Comparison of ENCODE assay signal across 10 cellular contexts in genomic region chr6:96075826-96076225, GRCh38.
"Had no signal": no experiment of that assay in that cellular context is flagged by ENCODE, and none has a peak within 500 bp of the region (broad histone marks: within the 10 kb centered on the region; RNA-seq: fewer than 3 reads in every experiment).

No MANE protein-coding gene starts in this region.

- FAIRE-seq: TTC549 had no signal

- H3K9me3 ChIP-seq: breast epithelium, esophagus muscularis mucosa, ovary, tibial artery, vagina had no signal

- H3K4me1 ChIP-seq: breast epithelium, esophagus muscularis mucosa, tibial artery, vagina had no signal

- DNase-seq: mesenchymal stem cell, ovary, T-helper 17 cell, tibial artery had no signal

- H3K27me3 ChIP-seq: breast epithelium, esophagus muscularis mucosa, ovary, tibial artery, vagina had no signal

- H3K36me3 ChIP-seq: breast epithelium, esophagus muscularis mucosa, ovary, tibial artery, vagina had no signal

- ATAC-seq: left lobe of liver, T-helper 17 cell had no signal

- H3K27ac ChIP-seq: breast epithelium, esophagus muscularis mucosa, ovary, skin epidermis, tibial artery, vagina had no signal

- H3K4me3 ChIP-seq: breast epithelium, esophagus muscularis mucosa, ovary, skin epidermis, tibial artery, vagina had no signal
